Comparison of ENCODE assay signal across 25 cellular contexts in genomic region chr10:37992083-37992482, GRCh38. TPM values are rescaled to one million over a fixed set of nuclear protein-coding genes. Genes with fewer than 3 reads are reported as not detected.
DNase-seq lines count a peak whose midpoint lies in the region; TF ChIP-seq lines count a peak whose summit lies in the region.
"Had no signal": no experiment of that assay in that cellular context is flagged by ENCODE, and none has a peak within 500 bp of the region (broad histone marks: within the 10 kb centered on the region; RNA-seq: fewer than 3 reads in every experiment).

No MANE protein-coding gene starts in this region.

- H3K4me3 Mint-ChIP-seq in nephron progenitor cell: no peak overlapping the region
- H3K4me3 Mint-ChIP-seq: activated CD4-positive, alpha-beta T cell treated with anti-CD3 and anti-CD28 coated beads, Interleukin-2, amount 10 ng/mL, durations not matched to agents 7 days and 5 days; activated naive CD8-positive, alpha-beta T cell treated with anti-CD3 and anti-CD28 coated beads, Interleukin-2, amount 10 ng/mL, durations not matched to agents 7 days and 5 days; GM23338; immature natural killer cell; nephron; T-cell had no signal

- H3K27ac ChIP-seq in tibial artery: no peak overlapping the region
- H3K27ac ChIP-seq: hepatocyte, left ventricle myocardium inferior, testis had no signal

- intact Hi-C loops in tibial artery (cut with DNase I; ENCODE audit: low total_unique reads): no loop called here

- H3K27me3 Mint-ChIP-seq in nephron progenitor cell (ENCODE audit: low read depth, poor library complexity): peaks cover 6% of the 10 kb centered on the region
- H3K27me3 Mint-ChIP-seq: activated CD4-positive, alpha-beta T cell treated with anti-CD3 and anti-CD28 coated beads, Interleukin-2, amount 10 ng/mL, durations not matched to agents 7 days and 5 days; activated naive CD8-positive, alpha-beta T cell treated with anti-CD3 and anti-CD28 coated beads, Interleukin-2, amount 10 ng/mL, durations not matched to agents 7 days and 5 days had no signal

- DNase-seq in ELR (ENCODE audit: low read depth): peak; percentile 14
- DNase-seq in GM13977 (ENCODE audit: low spot score): no peak
- peak; percentile 43 for DNase-seq in OCI-M1 (lab: John Stamatoyannopoulos, UW)
- DNase-seq in epithelial cell of proximal tubule (ENCODE audit: low read depth): no peak
- DNase-seq in nephron progenitor cell: no peak
- no peak for DNase-seq in tibial artery
- no peak for DNase-seq in SIG-M5 (lab: John Stamatoyannopoulos, UW)
- DNase-seq: activated CD4-positive, alpha-beta T cell treated with anti-CD3 and anti-CD28 coated beads, Interleukin-2, amount 10 ng/mL, durations not matched to agents 7 days and 5 days; activated naive CD8-positive, alpha-beta T cell treated with anti-CD3 and anti-CD28 coated beads, Interleukin-2, amount 10 ng/mL, durations not matched to agents 7 days and 5 days; effector CD8-positive, alpha-beta T cell; foreskin melanocyte; GF-D8; immature natural killer cell; KBM-7; left ventricle myocardium inferior; midbrain; MM.1S; NCI-H1436; NCI-H82; Right ventricle myocardium superior; T-cell; testis had no signal

- H3K4me1 ChIP-seq in tibial artery: no peaks in the 10 kb centered on the region
- H3K4me1 ChIP-seq: left ventricle myocardium inferior, testis had no signal

- H3K36me3 ChIP-seq in tibial artery: no peaks in the 10 kb centered on the region
- H3K36me3 ChIP-seq: left ventricle myocardium inferior had no signal

- H3K36me3 Mint-ChIP-seq in nephron progenitor cell (ENCODE audit: low read depth): peaks cover 3% of the 10 kb centered on the region
- H3K36me3 Mint-ChIP-seq: activated naive CD8-positive, alpha-beta T cell treated with anti-CD3 and anti-CD28 coated beads, Interleukin-2, amount 10 ng/mL, durations not matched to agents 7 days and 5 days; immature natural killer cell; T-cell had no signal

- H3K27ac Mint-ChIP-seq in nephron progenitor cell: no peak overlapping the region
- H3K27ac Mint-ChIP-seq: activated CD4-positive, alpha-beta T cell treated with anti-CD3 and anti-CD28 coated beads, Interleukin-2, amount 10 ng/mL, durations not matched to agents 7 days and 5 days; activated naive CD8-positive, alpha-beta T cell treated with anti-CD3 and anti-CD28 coated beads, Interleukin-2, amount 10 ng/mL, durations not matched to agents 7 days and 5 days; GM23338; immature natural killer cell; nephron; T-cell had no signal

- TF ChIP-seq CTCF in GM13977 (IDR thresholded peaks at IDR 0.05; ENCODE audit: extremely low read depth, insufficient read depth, missing control alignments): peak; percentile 19
- peak; percentile 26 for TF ChIP-seq CTCF in epithelial cell of proximal tubule (conservative IDR thresholded peaks at IDR 0.05; ENCODE audit: low read depth, low read length)
- no peak for TF ChIP-seq CTCF in nephron progenitor cell (IDR thresholded peaks at IDR 0.05)
- TF ChIP-seq CTCF in tibial artery (IDR thresholded peaks at IDR 0.05): no peak

- peaks cover 72% of the 10 kb centered on the region for H3K9me3 Mint-ChIP-seq in nephron progenitor cell
- H3K9me3 Mint-ChIP-seq: activated CD4-positive, alpha-beta T cell treated with anti-CD3 and anti-CD28 coated beads, Interleukin-2, amount 10 ng/mL, durations not matched to agents 7 days and 5 days; activated naive CD8-positive, alpha-beta T cell treated with anti-CD3 and anti-CD28 coated beads, Interleukin-2, amount 10 ng/mL, durations not matched to agents 7 days and 5 days had no signal

- in situ Hi-C loops in GM13977 (cut with MboI; ENCODE audit: low pct_unique_long_range_greater_than_20kb, low sequenced_read_pairs, unreplicated experiment): no loop called here

- H3K4me3 ChIP-seq in epithelial cell of proximal tubule (ENCODE audit: low read depth, low read length) (no peak overlapping the region), tibial artery (no peak overlapping the region)
- H3K4me3 ChIP-seq: GM23338, hepatocyte, left ventricle myocardium inferior, testis had no signal

- H3K27me3 ChIP-seq in tibial artery: no peaks in the 10 kb centered on the region
- H3K27me3 ChIP-seq: hepatocyte, testis had no signal

- H3K9me3 ChIP-seq in tibial artery: no peaks in the 10 kb centered on the region
- H3K9me3 ChIP-seq: left ventricle myocardium inferior, testis had no signal

- H3K4me1 Mint-ChIP-seq in nephron progenitor cell: no peaks in the 10 kb centered on the region
- H3K4me1 Mint-ChIP-seq: activated CD4-positive, alpha-beta T cell treated with anti-CD3 and anti-CD28 coated beads, Interleukin-2, amount 10 ng/mL, durations not matched to agents 7 days and 5 days; GM23338; immature natural killer cell; nephron; T-cell had no signal

RNA-seq across cellular contexts. Expression of gene ZNF25, which starts 15.6 kb away (rescaled TPM):
- 1.4 and 2.5 TPM in 2 replicates for total RNA-seq in epithelial cell of proximal tubule

RNA-seq across cellular contexts. Expression of gene ZNF33A, which starts 18.4 kb away (rescaled TPM):
- 10.0 and 14.0 TPM in 2 replicates for total RNA-seq in epithelial cell of proximal tubule

Comparison
In these comparisons a context has a peak if more than half of its experiments do, and no peak if none do; other contexts are left out.
1. DNase-seq: peak in ELR (single experiment) and OCI-M1 (single experiment); none in GM13977 (single experiment), epithelial cell of proximal tubule (single experiment), nephron progenitor cell (single experiment), tibial artery (0 of 2) and SIG-M5 (single experiment).
2. CTCF ChIP-seq: peak in GM13977 (single experiment) and epithelial cell of proximal tubule (single experiment); none in nephron progenitor cell (single experiment) and tibial artery (0 of 2).